24 cellular contexts compared by ENCODE assay signal in the genomic region with DNA sequence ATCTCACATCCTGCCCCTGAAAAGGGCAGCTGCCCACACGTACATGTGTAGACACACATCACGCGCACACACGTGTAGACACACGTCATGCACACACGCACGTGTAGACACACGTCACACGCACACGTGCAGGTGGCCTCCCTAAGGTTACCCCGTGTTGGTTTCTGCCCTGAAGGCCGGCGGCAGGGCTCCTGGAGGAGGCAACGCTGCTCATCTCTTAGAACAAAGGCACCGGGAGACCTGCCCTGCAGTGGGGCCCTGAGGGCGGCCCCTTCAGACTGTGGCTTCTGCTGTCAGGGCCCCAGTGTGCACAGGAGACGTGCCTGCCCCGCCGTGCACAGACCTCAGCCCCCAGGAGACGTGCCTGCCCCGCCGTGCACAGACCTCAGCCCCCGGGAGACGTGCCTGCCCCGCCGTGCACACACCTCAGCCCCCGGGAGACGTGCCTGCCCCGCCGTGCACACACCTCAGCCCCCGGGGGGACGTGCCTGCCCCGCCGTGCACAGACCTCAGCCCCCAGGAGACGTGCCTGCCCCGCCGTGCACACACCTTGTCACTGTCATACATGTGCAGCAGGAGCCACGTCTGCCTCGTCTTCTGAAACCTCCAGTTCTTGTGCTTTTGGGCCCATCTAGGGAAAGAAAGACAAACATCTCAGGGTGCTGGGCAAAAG. TPM values are rescaled to one million over a fixed set of nuclear protein-coding genes. Genes with fewer than 3 reads are reported as not detected.
DNase-seq lines count a peak whose midpoint lies in the region; ATAC-seq, FAIRE-seq and TF ChIP-seq lines count a peak whose summit lies in the region.
"Had no signal": no experiment of that assay in that cellular context is flagged by ENCODE, and none has a peak within 500 bp of the region (broad histone marks: within the 10 kb centered on the region; RNA-seq: fewer than 3 reads in every experiment).

No MANE protein-coding gene starts in this region.

- H3K36me3 Mint-ChIP-seq in MCF 10A (ENCODE audit: insufficient read depth, unreplicated experiment) (peaks cover 31% of the 10 kb centered on the region), immature natural killer cell (peaks cover 0 to 5% (median 4%) of the 10 kb centered on the region in 3 donors)

- BruUV-seq in MCF 10A (replicated peaks; lab: Mats Ljungman, UMichigan) (no TSS peak), mammary epithelial cell (replicated peaks; lab: Mats Ljungman, UMichigan) (no TSS peak)

- H3K9me3 Mint-ChIP-seq in MCF 10A (ENCODE audit: unreplicated experiment) (no peaks in the 10 kb centered on the region), immature natural killer cell (no peaks in the 10 kb centered on the region)
- H3K9me3 Mint-ChIP-seq: CD8-positive, alpha-beta T cell had no signal

- H3K9ac ChIP-seq in mammary epithelial cell (ENCODE audit: insufficient read depth, low read length) = no peak overlapping the region

- peak overlapping the region; percentile 71 for H3K27ac Mint-ChIP-seq in MCF 10A (ENCODE audit: low read depth, unreplicated experiment)
- peak overlapping the region in 1 of 6 donors; percentile 27 for H3K27ac Mint-ChIP-seq in immature natural killer cell
- H3K27ac Mint-ChIP-seq: CD8-positive, alpha-beta T cell; T-helper 17 cell had no signal

- H4K20me1 ChIP-seq in mammary epithelial cell (ENCODE audit: insufficient read depth, low read length) = peaks cover 1% of the 10 kb centered on the region

- H3K27me3 ChIP-seq in mammary epithelial cell (ENCODE audit: insufficient read depth, low read length) (no peaks in the 10 kb centered on the region), bronchial epithelial cell (ENCODE audit: control insufficient read depth, insufficient read depth, low read length) (no peaks in the 10 kb centered on the region)
- H3K27me3 ChIP-seq: ascending aorta, colonic mucosa, transverse colon had no signal

- dilution Hi-C loops in mammary epithelial cell (cut with HindIII; ENCODE audit: low sequenced_read_pairs) = no loop called here

- peak; percentile 32 for FAIRE-seq in bronchial epithelial cell (lab: Jason Lieb, UNC)
- FAIRE-seq in urothelium cell line (lab: Jason Lieb, UNC) = peak; percentile 99
- FAIRE-seq: A549, frontal cortex had no signal

- no peak overlapping the region for H2AFZ ChIP-seq in mammary epithelial cell (ENCODE audit: low read depth, low read length)

- H3K36me3 ChIP-seq in mammary epithelial cell (ENCODE audit: insufficient read depth, low read length) (peaks cover 2% of the 10 kb centered on the region), bronchial epithelial cell (ENCODE audit: control insufficient read depth, insufficient read depth, low read length) (peaks cover 11% of the 10 kb centered on the region)
- H3K36me3 ChIP-seq: colonic mucosa, transverse colon had no signal

- H3K79me2 ChIP-seq in mammary epithelial cell (ENCODE audit: insufficient read depth, low read length) = no peaks in the 10 kb centered on the region

- no peak overlapping the region for H3K27ac ChIP-seq in mammary epithelial cell (ENCODE audit: insufficient read depth, low read depth, low read length)
- H3K27ac ChIP-seq: A549, ascending aorta, colonic mucosa, HL-60, skin epidermis, transverse colon had no signal

- TF ChIP-seq CTCF in MCF 10A (IDR thresholded peaks at IDR 0.05; ENCODE audit: unreplicated experiment) = no peak
- TF ChIP-seq CTCF in mammary epithelial cell (conservative IDR thresholded peaks at IDR 0.05 in 1 of 2, IDR thresholded peaks at IDR 0.05 in 1 of 2; ENCODE audit: extremely low read depth in 1 of 2, insufficient read depth in 1 of 2, low read depth in 1 of 2, low read length in 2 of 2) = no peak
- no peak for TF ChIP-seq CTCF in bronchial epithelial cell (IDR thresholded peaks at IDR 0.05; ENCODE audit: insufficient read depth, low read length, severe bottlenecking)

- intact Hi-C loops in MCF 10A (cut with micrococcal nuclease) (no loop called here), mammary epithelial cell (cut with micrococcal nuclease) (no loop called here)

- no peaks in the 10 kb centered on the region for H3K4me1 ChIP-seq in mammary epithelial cell (ENCODE audit: insufficient read depth, low read length)
- H3K4me1 ChIP-seq: ascending aorta, colonic mucosa had no signal

- DNase-seq in MCF 10A (ENCODE audit: unreplicated experiment) = no peak
- no peak for DNase-seq in mammary epithelial cell
- no peak for DNase-seq in bronchial epithelial cell (ENCODE audit: low read depth)
- no peak for DNase-seq in urothelium cell line (ENCODE audit: low spot score)
- no peak for DNase-seq in immature natural killer cell
- DNase-seq: CD8-positive, alpha-beta T cell; colonic mucosa; NCI-H1417 treated with DMSO at 0.1 percent for 48 hours; NCI-H226; NK-92 treated with Interleukin-12 subunit alpha and Interleukin-12 subunit beta, amount 100 ng/mL, for 24 hours; T-helper 17 cell; transverse colon had no signal

- in situ Hi-C loops in mammary epithelial cell (cut with MboI; ENCODE audit: low sequenced_read_pairs in 2 of 2) = loop anchor here (5.0 to 10.0 kb wide), 2 partner anchors 65 to 67 kb away; no protein-coding TSS in a partner anchor

- H3K4me3 ChIP-seq in mammary epithelial cell (replicated peaks in 1 of 3; ENCODE audit: insufficient read depth in 1 of 3, low read depth in 2 of 3, low read length in 3 of 3) (no peak overlapping the region), bronchial epithelial cell (ENCODE audit: low read depth, low read length) (no peak overlapping the region)
- H3K4me3 ChIP-seq: A549, ascending aorta, colonic mucosa, skin epidermis, transverse colon had no signal

- H3K9me3 ChIP-seq in mammary epithelial cell (replicated peaks; ENCODE audit: insufficient read depth, low read length) = no peaks in the 10 kb centered on the region
- H3K9me3 ChIP-seq: A549, ascending aorta, colonic mucosa, transverse colon had no signal

- no peaks in the 10 kb centered on the region for H3K4me1 Mint-ChIP-seq in MCF 10A (ENCODE audit: insufficient read depth, unreplicated experiment)
- H3K4me1 Mint-ChIP-seq in immature natural killer cell = peaks cover 0 to 11% of the 10 kb centered on the region in 2 donors
- H3K4me1 Mint-ChIP-seq: T-helper 17 cell had no signal

- POLR2A ChIA-PET in MCF 10A (lab: Yijun Ruan, JAX) = interaction anchor here (0.8 kb wide), 1 partner anchor 28 kb away, joined by 3 read pairs; no protein-coding TSS in a partner anchor

- H3K27me3 Mint-ChIP-seq in MCF 10A (ENCODE audit: insufficient read depth, unreplicated experiment) (no peaks in the 10 kb centered on the region), immature natural killer cell (ENCODE audit: low read depth in 3 of 3) (peaks cover 19 to 27% (median 21%) of the 10 kb centered on the region in 3 donors)
- H3K27me3 Mint-ChIP-seq: T-helper 17 cell had no signal

- 85% methylated on average over 17 of the region's 39 CpGs for WGBS in mammary epithelial cell (ENCODE audit: low coverage, missing lambda C conversion rate)

- H3K4me3 Mint-ChIP-seq in MCF 10A (ENCODE audit: unreplicated experiment) (no peak overlapping the region), immature natural killer cell (no peak overlapping the region)
- H3K4me3 Mint-ChIP-seq: CD8-positive, alpha-beta T cell; T-helper 17 cell had no signal

- CTCF ChIA-PET in MCF 10A (lab: Yijun Ruan, JAX) = interaction anchor here (0.6 kb wide), 1 partner anchor 213 kb away, joined by 3 read pairs; no protein-coding TSS in a partner anchor
- CTCF ChIA-PET in mammary epithelial cell (lab: Charles Lee; ENCODE audit: low non-redundant PET) = no interaction called here

- ATAC-seq in HG03520 (IDR thresholded peaks at IDR 0.05; ENCODE audit: unreplicated experiment) (peak; percentile 45), HG03521 (IDR thresholded peaks at IDR 0.05; ENCODE audit: unreplicated experiment) (no peak), HG02610 (IDR thresholded peaks at IDR 0.05; ENCODE audit: unreplicated experiment) (no peak)
- ATAC-seq: CD8-positive, alpha-beta T cell; Right ventricle myocardium inferior; T-helper 17 cell had no signal

- no peak overlapping the region for H3K4me2 ChIP-seq in mammary epithelial cell (ENCODE audit: insufficient read depth, low read depth, low read length)
- H3K4me2 ChIP-seq: A549 had no signal

RNA-seq across cellular contexts. Expression of a gene that starts 17.1 kb away (rescaled TPM):
- total RNA-seq in MCF 10A (2022) (not detected in 2 replicates), mammary epithelial cell (not detected), bronchial epithelial cell (0.51 TPM in 1 of 2 replicates, not detected in the other)
- polyA plus RNA-seq in mammary epithelial cell (not detected), immature natural killer cell (not detected)
- not detected for polyA minus RNA-seq in mammary epithelial cell
- total RNA-seq: ascending aorta; CD8-positive, alpha-beta T cell; frontal cortex; LHCN-M2; myocyte; posterior vena cava; Right ventricle myocardium inferior; T-helper 17 cell had no signal
- polyA plus RNA-seq: A549 had no signal

RNA-seq across cellular contexts. Expression of a gene that starts 24.7 kb away (rescaled TPM):
- total RNA-seq in MCF 10A (2022) (14.7 and 16.5 TPM in 2 replicates), mammary epithelial cell (10 to 100 TPM; 11.2 to 15.9 TPM), bronchial epithelial cell (12.9 and 17.5 TPM in 2 replicates)
- polyA plus RNA-seq in mammary epithelial cell (4.5 TPM), immature natural killer cell (10 to 100 TPM; 12.7 to 24.0 (median 18.1) TPM)
- 1.9 TPM for polyA minus RNA-seq in mammary epithelial cell

RNA-seq across cellular contexts. Expression of a gene that starts 44.3 kb away (rescaled TPM):
- total RNA-seq in MCF 10A (2022) (0.27 TPM in 1 of 2 replicates, not detected in the other), mammary epithelial cell (under 1 TPM; 0.17 to 0.61 TPM), bronchial epithelial cell (1.0 and 1.3 TPM in 2 replicates)
- polyA plus RNA-seq in mammary epithelial cell (1.4 TPM), immature natural killer cell (1 to 10 TPM in 2 of 3 donors, not detected in 1; 1.1 to 1.9 TPM)
- polyA minus RNA-seq in mammary epithelial cell = not detected

RNA-seq across cellular contexts. Expression of a gene that starts 45.6 kb away (rescaled TPM):
- total RNA-seq in MCF 10A (2022) (7.0 and 10.5 TPM in 2 replicates), mammary epithelial cell (10 to 100 TPM; 11.0 to 21.4 TPM), bronchial epithelial cell (26.9 and 45.3 TPM in 2 replicates)
- polyA plus RNA-seq in mammary epithelial cell (9.3 TPM), immature natural killer cell (10 to 100 TPM; 49.7 to 72.1 (median 55.1) TPM)
- 31.4 TPM for polyA minus RNA-seq in mammary epithelial cell
